11 cellular contexts compared by ENCODE assay signal in the genomic region with DNA sequence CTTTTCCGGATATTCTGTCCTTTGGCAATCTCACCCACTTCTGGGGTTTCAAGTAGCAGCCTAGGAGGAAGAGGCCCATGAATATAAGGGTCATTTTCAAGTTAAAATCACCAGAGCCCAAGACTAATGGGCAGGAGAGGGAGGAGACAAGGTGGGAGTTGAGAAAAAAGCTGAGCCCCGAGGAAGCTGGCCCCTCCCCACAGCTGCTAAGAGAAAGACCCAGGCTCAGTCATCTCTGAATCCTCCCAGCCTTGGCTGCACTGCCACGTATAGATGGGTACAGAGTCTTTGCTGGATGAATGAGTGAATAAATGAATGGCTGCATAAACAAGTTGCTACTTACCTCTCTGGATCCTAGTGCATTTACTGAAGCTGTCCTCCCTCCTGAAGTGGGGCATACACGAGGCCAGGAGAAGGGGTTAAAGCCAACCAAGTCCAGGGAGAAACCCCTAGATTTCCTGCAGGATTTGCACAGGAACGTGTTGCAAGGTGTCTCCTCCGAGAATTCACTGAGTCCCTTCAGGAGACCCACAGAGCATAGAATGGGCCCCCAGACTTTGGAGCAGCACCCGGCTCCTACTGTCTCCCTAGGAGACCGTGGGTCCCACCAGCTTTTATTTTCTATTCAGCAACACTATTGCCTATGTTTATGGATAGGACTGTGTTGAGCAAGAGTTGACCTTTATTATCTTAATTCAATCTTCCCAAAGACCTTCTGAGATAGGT.
DNase-seq lines count a peak whose midpoint lies in the region; ATAC-seq and TF ChIP-seq lines count a peak whose summit lies in the region.
"Had no signal": no experiment of that assay in that cellular context is flagged by ENCODE, and none has a peak within 500 bp of the region (broad histone marks: within the 10 kb centered on the region; RNA-seq: fewer than 3 reads in every experiment).

No MANE protein-coding gene starts in this region.

- peaks cover 10% of the 10 kb centered on the region for H3K9me3 Mint-ChIP-seq in activated CD4-positive, alpha-beta T cell treated with anti-CD3 and anti-CD28 coated beads, Interleukin-2, amount 10 ng/mL, durations not matched to agents 24 days and 14 days
- H3K9me3 Mint-ChIP-seq in activated naive CD8-positive, alpha-beta T cell treated with anti-CD3 and anti-CD28 coated beads for 36 hours, result peaks cover 11% of the 10 kb centered on the region
- H3K9me3 Mint-ChIP-seq: activated B cell treated with CpG ODN at 0.5 μM for 24 hours had no signal

- H3K27ac Mint-ChIP-seq in activated CD4-positive, alpha-beta T cell treated with anti-CD3 and anti-CD28 coated beads, Interleukin-2, amount 10 ng/mL, durations not matched to agents 24 days and 14 days, result peak overlapping the region; percentile 98
- peak overlapping the region; percentile 30 for H3K27ac Mint-ChIP-seq in activated naive CD8-positive, alpha-beta T cell treated with anti-CD3 and anti-CD28 coated beads for 36 hours
- H3K27ac Mint-ChIP-seq: activated B cell treated with CpG ODN at 0.5 μM for 24 hours, B cell had no signal

- no peaks in the 10 kb centered on the region for H3K9me3 ChIP-seq in suprapubic skin

- no peak overlapping the region for H3K4me3 ChIP-seq in suprapubic skin

- no peak for DNase-seq in activated CD4-positive, alpha-beta T cell treated with anti-CD3 and anti-CD28 coated beads, Interleukin-2, amount 10 ng/mL, durations not matched to agents 24 days and 14 days
- DNase-seq in activated CD4-positive, alpha-beta T cell treated with anti-CD3 and anti-CD28 coated beads, Interleukin-2, amount 50 U/mL, for 1 hour, result no peak
- DNase-seq in activated naive CD8-positive, alpha-beta T cell treated with anti-CD3 and anti-CD28 coated beads for 36 hours, result no peak
- DNase-seq in left kidney (ENCODE audit: low read depth, low spot score) (peak; percentile 77), suprapubic skin (ENCODE audit: low spot score in 2 of 2) (peak in 1 of 2 donors; percentile 59), foreskin melanocyte (no peak), NCI-H187 treated with DMSO at 0.1 percent for 48 hours (lab: John Stamatoyannopoulos, UW) (no peak)
- DNase-seq: activated B cell treated with CpG ODN at 0.5 μM for 24 hours had no signal

- H3K27me3 Mint-ChIP-seq in activated CD4-positive, alpha-beta T cell treated with anti-CD3 and anti-CD28 coated beads, Interleukin-2, amount 10 ng/mL, durations not matched to agents 24 days and 14 days, result peaks cover under 1% of the 10 kb centered on the region
- no peaks in the 10 kb centered on the region for H3K27me3 Mint-ChIP-seq in activated naive CD8-positive, alpha-beta T cell treated with anti-CD3 and anti-CD28 coated beads for 36 hours

- H3K36me3 ChIP-seq in suprapubic skin, result no peaks in the 10 kb centered on the region

- intact Hi-C loops in activated CD4-positive, alpha-beta T cell treated with anti-CD3 and anti-CD28 coated beads, Interleukin-2, amount 10 ng/mL, durations not matched to agents 24 days and 14 days (cut with micrococcal nuclease), result loop anchor here (5.0 kb wide), 2 partner anchors 39 to 416 kb away; a partner anchor contains a TSS

- TF ChIP-seq EP300 in suprapubic skin (IDR thresholded peaks at IDR 0.05), result no peak

- H3K4me1 Mint-ChIP-seq in activated CD4-positive, alpha-beta T cell treated with anti-CD3 and anti-CD28 coated beads, Interleukin-2, amount 10 ng/mL, durations not matched to agents 24 days and 14 days, result peaks cover 46% of the 10 kb centered on the region
- peaks cover 39% of the 10 kb centered on the region for H3K4me1 Mint-ChIP-seq in activated naive CD8-positive, alpha-beta T cell treated with anti-CD3 and anti-CD28 coated beads for 36 hours

- ATAC-seq in GM19324 (IDR thresholded peaks at IDR 0.05; ENCODE audit: low FRiP score, unreplicated experiment), result no peak

- 66% methylated on average over 8 of the region's 8 CpGs for WGBS in suprapubic skin

- peaks cover 43% of the 10 kb centered on the region for H3K4me1 ChIP-seq in suprapubic skin

- peak overlapping the region; percentile 91 for H3K27ac ChIP-seq in suprapubic skin

- no peak for TF ChIP-seq POLR2A in suprapubic skin (IDR thresholded peaks at IDR 0.05)

- no peak for TF ChIP-seq CTCF in suprapubic skin (IDR thresholded peaks at IDR 0.05)

- peaks cover 3% of the 10 kb centered on the region for H3K36me3 Mint-ChIP-seq in activated CD4-positive, alpha-beta T cell treated with anti-CD3 and anti-CD28 coated beads, Interleukin-2, amount 10 ng/mL, durations not matched to agents 24 days and 14 days (ENCODE audit: low read depth)
- peaks cover 2% of the 10 kb centered on the region for H3K36me3 Mint-ChIP-seq in activated naive CD8-positive, alpha-beta T cell treated with anti-CD3 and anti-CD28 coated beads for 36 hours
- H3K36me3 Mint-ChIP-seq: IgD-negative memory B cell had no signal

- H3K27me3 ChIP-seq in suprapubic skin, result no peaks in the 10 kb centered on the region

- peak overlapping the region; percentile 61 for H3K4me3 Mint-ChIP-seq in activated CD4-positive, alpha-beta T cell treated with anti-CD3 and anti-CD28 coated beads, Interleukin-2, amount 10 ng/mL, durations not matched to agents 24 days and 14 days
- no peak overlapping the region for H3K4me3 Mint-ChIP-seq in activated naive CD8-positive, alpha-beta T cell treated with anti-CD3 and anti-CD28 coated beads for 36 hours
- H3K4me3 Mint-ChIP-seq: activated B cell treated with CpG ODN at 0.5 μM for 24 hours, B cell, IgD-negative memory B cell had no signal
